ENCODE assay signal across 24 cellular contexts in genomic region chr17:43547659-43548256, GRCh38. TPM values are rescaled to one million over a fixed set of nuclear protein-coding genes. Genes with fewer than 3 reads are reported as not detected.
DNase-seq lines count a peak whose midpoint lies in the region; ATAC-seq and TF ChIP-seq lines count a peak whose summit lies in the region.
"Had no signal": no experiment of that assay in that cellular context is flagged by ENCODE, and none has a peak within 500 bp of the region (broad histone marks: within the 10 kb centered on the region; RNA-seq: fewer than 3 reads in every experiment).

No MANE protein-coding gene starts in this region.

- no peak for TF ChIP-seq POLR2A in breast epithelium (IDR thresholded peaks at IDR 0.05)
- TF ChIP-seq POLR2A in esophagus squamous epithelium (IDR thresholded peaks at IDR 0.05) = no peak

- H3K9me2 ChIP-seq in PC-9 (ENCODE audit: insufficient read depth) = no peaks in the 10 kb centered on the region

- CTCF ChIA-PET in MCF 10A (lab: Yijun Ruan, JAX) (interaction anchor here (0.6 to 1.1 kb wide), 4 partner anchors 17 to 61 kb away, joined by 3 to 4 read pairs (median 3); no protein-coding TSS in a partner anchor), PC-9 (lab: Charles Lee) (no interaction called here)
- CTCF ChIA-PET in activated CD8-positive, alpha-beta memory T cell treated with anti-CD3 and anti-CD28 coated beads, Interleukin-2, amount 10 ng/mL, durations not matched to agents 7 days and 5 days (lab: Charles Lee) = interaction anchor here (0.7 to 1.6 kb wide), 4 partner anchors 11 to 64 kb away, joined by 3 to 7 read pairs (median 4); partner anchors contain the start of gene DHX8

- POLR2A ChIA-PET in MCF 10A (lab: Yijun Ruan, JAX) (interaction anchor here (0.8 to 1.9 kb wide), 4 partner anchors 9 to 353 kb away, joined by 4 to 6 read pairs (median 4); no protein-coding TSS in a partner anchor), PC-9 (lab: Charles Lee; ENCODE audit: unreplicated experiment) (no interaction called here)

- no peak overlapping the region for H2AFZ ChIP-seq in PC-9

- H3K27ac ChIP-seq in breast epithelium (no peak overlapping the region), esophagus squamous epithelium (peak overlapping the region in 3 of 4 donors; percentile 4 to 34 (median 8)), PC-9 (no peak overlapping the region)
- H3K27ac ChIP-seq: brain microvascular endothelial cell, gastroesophageal sphincter, neutrophil, spleen, VCaP had no signal

- H3K36me3 Mint-ChIP-seq in MCF 10A (ENCODE audit: insufficient read depth, unreplicated experiment) (no peaks in the 10 kb centered on the region), T-helper 17 cell (ENCODE audit: low read depth) (no peaks in the 10 kb centered on the region), type B pancreatic cell (no peaks in the 10 kb centered on the region)
- H3K36me3 Mint-ChIP-seq in activated CD8-positive, alpha-beta memory T cell treated with anti-CD3 and anti-CD28 coated beads, Interleukin-2, amount 10 ng/mL, durations not matched to agents 7 days and 5 days = no peaks in the 10 kb centered on the region
- H3K36me3 Mint-ChIP-seq: activated naive CD4-positive, alpha-beta T cell treated with anti-CD3 and anti-CD28 coated beads, Interleukin-2, amount 50 U/mL, for 72 hours; mesothelial cell of epicardium had no signal

- peaks cover 0 to 9% of the 10 kb centered on the region in 2 donors for H3K4me1 ChIP-seq in breast epithelium
- H3K4me1 ChIP-seq in esophagus squamous epithelium = peaks cover 34 to 63% (median 34%) of the 10 kb centered on the region in 3 donors
- peaks cover 22% of the 10 kb centered on the region for H3K4me1 ChIP-seq in PC-9 (replicated peaks; ENCODE audit: insufficient read depth)

- no peak for TF ChIP-seq CTCF in MCF 10A (IDR thresholded peaks at IDR 0.05; ENCODE audit: unreplicated experiment)
- no peak for TF ChIP-seq CTCF in breast epithelium (IDR thresholded peaks at IDR 0.05)
- no peak for TF ChIP-seq CTCF in esophagus squamous epithelium (IDR thresholded peaks at IDR 0.05)
- no peak for TF ChIP-seq CTCF in type B pancreatic cell (conservative IDR thresholded peaks at IDR 0.05)
- no peak for TF ChIP-seq CTCF in PC-9 (conservative IDR thresholded peaks at IDR 0.05)

- H3K27me3 ChIP-seq in breast epithelium (no peaks in the 10 kb centered on the region), esophagus squamous epithelium (peaks cover 0 to 75% (median 0%) of the 10 kb centered on the region in 4 donors), PC-9 (ENCODE audit: insufficient read depth, low read depth) (no peaks in the 10 kb centered on the region)
- H3K27me3 ChIP-seq: brain microvascular endothelial cell had no signal

- H3K4me3 Mint-ChIP-seq in MCF 10A (ENCODE audit: unreplicated experiment) = no peak overlapping the region
- peak overlapping the region; percentile 7 for H3K4me3 Mint-ChIP-seq in T-helper 17 cell
- peak overlapping the region; percentile 88 for H3K4me3 Mint-ChIP-seq in type B pancreatic cell
- no peak overlapping the region for H3K4me3 Mint-ChIP-seq in activated CD8-positive, alpha-beta memory T cell treated with anti-CD3 and anti-CD28 coated beads, Interleukin-2, amount 10 ng/mL, durations not matched to agents 7 days and 5 days

- H3K4me3 ChIP-seq in breast epithelium (no peak overlapping the region), esophagus squamous epithelium (no peak overlapping the region), PC-9 (no peak overlapping the region)
- H3K4me3 ChIP-seq: gastroesophageal sphincter had no signal

- intact Hi-C loops in MCF 10A (cut with micrococcal nuclease) (no loop called here), breast epithelium (cut with DNase I; ENCODE audit: low total_unique reads) (no loop called here), esophagus squamous epithelium (cut with DNase I) (no loop called here), PC-9 (cut with micrococcal nuclease; ENCODE audit: unreplicated experiment) (no loop called here)

- ATAC-seq in T-helper 17 cell = no peak
- no peak for ATAC-seq in activated CD8-positive, alpha-beta memory T cell treated with anti-CD3 and anti-CD28 coated beads, Interleukin-2, amount 10 ng/mL, durations not matched to agents 7 days and 5 days
- ATAC-seq: activated naive CD4-positive, alpha-beta T cell treated with anti-CD3 and anti-CD28 coated beads, Interleukin-2, amount 50 U/mL, for 72 hours; gastroesophageal sphincter; left cardiac atrium; Right ventricle myocardium inferior had no signal

- H3F3A ChIP-seq in PC-9 (ENCODE audit: insufficient read depth, low read depth) = peaks cover 27% of the 10 kb centered on the region

- no peak overlapping the region for H3K4me2 ChIP-seq in PC-9

- DNase-seq in MCF 10A (ENCODE audit: unreplicated experiment) = peak; percentile 31
- DNase-seq in breast epithelium (ENCODE audit: low spot score in 2 of 2) = no peak
- no peak for DNase-seq in T-helper 17 cell
- no peak for DNase-seq in esophagus squamous epithelium (lab: John Stamatoyannopoulos, UW)
- no peak for DNase-seq in type B pancreatic cell (ENCODE audit: extremely low spot score, unreplicated experiment)
- DNase-seq in mucosa of gallbladder (ENCODE audit: low spot score) = no peak
- no peak for DNase-seq in PC-9
- no peak for DNase-seq in activated CD8-positive, alpha-beta memory T cell treated with anti-CD3 and anti-CD28 coated beads, Interleukin-2, amount 10 ng/mL, durations not matched to agents 7 days and 5 days
- DNase-seq: activated CD4-positive, alpha-beta memory T cell treated with anti-CD3 and anti-CD28 coated beads, Interleukin-2, amount 10 ng/mL, durations not matched to agents 7 days and 5 days; activated T-cell treated with anti-CD3 and anti-CD28 coated beads, Interleukin-2, amount 50 U/mL, for 1 hour; brain microvascular endothelial cell; HFFc6; left cardiac atrium; NCI-H1105; NCI-H526 treated with DMSO at 0.1 percent for 48 hours; spleen; T-helper 1 cell had no signal

- H3K36me3 ChIP-seq in breast epithelium (no peaks in the 10 kb centered on the region), esophagus squamous epithelium (no peaks in the 10 kb centered on the region), PC-9 (ENCODE audit: low read depth) (no peaks in the 10 kb centered on the region)
- H3K36me3 ChIP-seq: brain microvascular endothelial cell, gastroesophageal sphincter, neutrophil, spleen had no signal

- no peaks in the 10 kb centered on the region for H3K9me3 ChIP-seq in breast epithelium
- no peaks in the 10 kb centered on the region for H3K9me3 ChIP-seq in T-helper 17 cell (ENCODE audit: control insufficient read depth, low read length, poor library complexity, severe bottlenecking)
- no peaks in the 10 kb centered on the region for H3K9me3 ChIP-seq in esophagus squamous epithelium
- H3K9me3 ChIP-seq in PC-9 (ENCODE audit: insufficient read depth, low read depth) = no peaks in the 10 kb centered on the region
- H3K9me3 ChIP-seq: gastroesophageal sphincter, neutrophil, spleen had no signal

- H3K9me3 Mint-ChIP-seq in MCF 10A (ENCODE audit: unreplicated experiment) (no peaks in the 10 kb centered on the region), type B pancreatic cell (no peaks in the 10 kb centered on the region)
- H3K9me3 Mint-ChIP-seq in activated CD8-positive, alpha-beta memory T cell treated with anti-CD3 and anti-CD28 coated beads, Interleukin-2, amount 10 ng/mL, durations not matched to agents 7 days and 5 days (ENCODE audit: low read depth) = no peaks in the 10 kb centered on the region
- H3K9me3 Mint-ChIP-seq: activated CD4-positive, alpha-beta memory T cell treated with anti-CD3 and anti-CD28 coated beads, Interleukin-2, amount 10 ng/mL, durations not matched to agents 7 days and 5 days; activated naive CD4-positive, alpha-beta T cell treated with anti-CD3 and anti-CD28 coated beads, Interleukin-2, amount 50 U/mL, for 72 hours; HFFc6; mesothelial cell of epicardium had no signal

- peaks cover 36% of the 10 kb centered on the region for H3K4me1 Mint-ChIP-seq in MCF 10A (ENCODE audit: insufficient read depth, unreplicated experiment)
- H3K4me1 Mint-ChIP-seq in T-helper 17 cell = peaks cover 16% of the 10 kb centered on the region
- peaks cover 35% of the 10 kb centered on the region for H3K4me1 Mint-ChIP-seq in type B pancreatic cell (ENCODE audit: unreplicated experiment)
- H3K4me1 Mint-ChIP-seq in activated CD8-positive, alpha-beta memory T cell treated with anti-CD3 and anti-CD28 coated beads, Interleukin-2, amount 10 ng/mL, durations not matched to agents 7 days and 5 days = peaks cover 19% of the 10 kb centered on the region

- peaks cover 15% of the 10 kb centered on the region for H3K79me2 ChIP-seq in PC-9 (ENCODE audit: low read depth)

- H3K27ac Mint-ChIP-seq in MCF 10A (ENCODE audit: low read depth, unreplicated experiment) (no peak overlapping the region), T-helper 17 cell (no peak overlapping the region), type B pancreatic cell (peak overlapping the region; percentile 76)
- no peak overlapping the region for H3K27ac Mint-ChIP-seq in activated CD8-positive, alpha-beta memory T cell treated with anti-CD3 and anti-CD28 coated beads, Interleukin-2, amount 10 ng/mL, durations not matched to agents 7 days and 5 days
- H3K27ac Mint-ChIP-seq: activated CD4-positive, alpha-beta memory T cell treated with anti-CD3 and anti-CD28 coated beads, Interleukin-2, amount 10 ng/mL, durations not matched to agents 7 days and 5 days; activated naive CD4-positive, alpha-beta T cell treated with anti-CD3 and anti-CD28 coated beads, Interleukin-2, amount 50 U/mL, for 72 hours; CD14-positive monocyte; mesothelial cell of epicardium had no signal

- H4K20me1 ChIP-seq in PC-9 (ENCODE audit: insufficient read depth) = no peaks in the 10 kb centered on the region

- no TSS peak for BruUV-seq in MCF 10A (replicated peaks; lab: Mats Ljungman, UMichigan)
- no TSS peak for BruUV-seq in PC-9 (replicated peaks; lab: Mats Ljungman, UMichigan)

- H3K27me3 Mint-ChIP-seq in MCF 10A (ENCODE audit: insufficient read depth, unreplicated experiment) (no peaks in the 10 kb centered on the region), T-helper 17 cell (peaks cover 59% of the 10 kb centered on the region), type B pancreatic cell (peaks cover 60% of the 10 kb centered on the region)
- peaks cover 68% of the 10 kb centered on the region for H3K27me3 Mint-ChIP-seq in activated CD8-positive, alpha-beta memory T cell treated with anti-CD3 and anti-CD28 coated beads, Interleukin-2, amount 10 ng/mL, durations not matched to agents 7 days and 5 days

RNA-seq across cellular contexts. Expression of gene ETV4, which starts 1.6 kb away (rescaled TPM):
- total RNA-seq in MCF 10A (2022) (23.5 and 31.6 TPM in 2 replicates), breast epithelium (1 to 10 TPM in 2 of 3 donors, not detected in 1; 2.0 to 2.9 TPM), T-helper 17 cell (not detected), esophagus squamous epithelium (10 to 100 TPM in 1 of 4 donors, 1 to 10 TPM in 3; 3.7 to 11.1 (median 6.9) TPM), type B pancreatic cell (ENCODE audit: low replicate concordance) (18.3 and 28.2 TPM in 2 replicates), mucosa of gallbladder (47.6 TPM), PC-9 (2021) (61.9 and 84.2 TPM in 2 replicates)
- total RNA-seq in activated CD8-positive, alpha-beta memory T cell treated with anti-CD3 and anti-CD28 coated beads, Interleukin-2, amount 10 ng/mL, durations not matched to agents 7 days and 5 days = 1 to 10 TPM in 1 of 2 experiments, under 1 TPM in 1; 0.82 to 1.9 TPM

Comparison
In these comparisons a context has a peak if more than half of its experiments do, and no peak if none do; other contexts are left out.
1. H3K4me3 Mint-ChIP-seq: peak in T-helper 17 cell (single experiment) and type B pancreatic cell (single experiment); none in MCF 10A (single experiment) and activated CD8-positive, alpha-beta memory T cell treated with anti-CD3 and anti-CD28 coated beads, Interleukin-2, amount 10 ng/mL, durations not matched to agents 7 days and 5 days (single experiment).
2. H3K27ac ChIP-seq: peak in esophagus squamous epithelium (3 of 4); none in breast epithelium (0 of 2) and PC-9 (single experiment).